13 cellular contexts compared by ENCODE assay signal in genomic region chr2:144099340-144099739, GRCh38.
"Had no signal": no experiment of that assay in that cellular context is flagged by ENCODE, and none has a peak within 500 bp of the region (broad histone marks: within the 10 kb centered on the region; RNA-seq: fewer than 3 reads in every experiment).

No MANE protein-coding gene starts in this region.

- H3K4me3 Mint-ChIP-seq: central memory CD8-positive, alpha-beta T cell; immature natural killer cell; naive B cell had no signal

- H3K27me3 ChIP-seq: upper lobe of right lung had no signal

- H3K9me3 ChIP-seq: upper lobe of right lung had no signal

- H3K36me3 ChIP-seq: upper lobe of right lung, WERI-Rb-1 had no signal

- H3K4me3 ChIP-seq: lung, upper lobe of right lung had no signal

- H3K27ac ChIP-seq: upper lobe of right lung, WERI-Rb-1 had no signal

- ATAC-seq: left colon, sciatic nerve had no signal

- DNase-seq: activated CD4-positive, alpha-beta T cell treated with anti-CD3 and anti-CD28 coated beads for 4 hours; activated naive CD4-positive, alpha-beta T cell treated with Interleukin-2 at 50 U/mL for 16 hours; immature natural killer cell; left colon; naive B cell; stimulated activated CD4-positive, alpha-beta T cell treated with anti-CD3 and anti-CD28 coated beads, Interleukin-2, amount 100 ng/mL, for 48 hours; stimulated activated naive CD8-positive, alpha-beta T cell treated with anti-CD3 and anti-CD28 coated beads, Interleukin-15, Interleukin-2, amounts not matched to agents 100 U/mL and 50 U/mL, for 24 hours; upper lobe of right lung; WERI-Rb-1 had no signal

- H3K27me3 Mint-ChIP-seq: central memory CD8-positive, alpha-beta T cell; naive B cell; progenitor cell of endocrine pancreas had no signal

- H3K4me1 ChIP-seq: upper lobe of right lung had no signal

- H3K27ac Mint-ChIP-seq: naive B cell, progenitor cell of endocrine pancreas had no signal
